ENCODE assay signal across 8 cellular contexts in genomic region chr7:44633254-44634186, GRCh38. TPM values are rescaled to one million over a fixed set of nuclear protein-coding genes. Genes with fewer than 3 reads are reported as not detected.
DNase-seq lines count a peak whose midpoint lies in the region; ATAC-seq and TF ChIP-seq lines count a peak whose summit lies in the region.

No MANE protein-coding gene starts in this region.

- no peak overlapping the region for H3K27ac ChIP-seq in GM23338 (ENCODE audit: low read depth)

- POLR2A ChIA-PET in GM10248 (lab: Yijun Ruan, JAX): interaction anchor here (0.5 to 1.5 kb wide), 5 partner anchors 10 to 367 kb away, joined by 3 to 6 read pairs (median 4); partner anchors contain the start of gene OGDH

- in situ Hi-C loops in HAP-1 (cut with MboI; ENCODE audit: low sequenced_read_pairs): no loop called here

- H4K20me1 ChIP-seq in GM23338 (replicated peaks; ENCODE audit: insufficient read depth): peaks cover 10% of the 10 kb centered on the region

- H3K79me2 ChIP-seq in GM23338 (replicated peaks; ENCODE audit: insufficient read depth): peaks cover 16% of the 10 kb centered on the region

- H3K27me3 ChIP-seq in GM23338 (ENCODE audit: insufficient read depth): no peaks in the 10 kb centered on the region
- no peaks in the 10 kb centered on the region for H3K27me3 ChIP-seq in MG63
- H3K27me3 ChIP-seq in HAP-1 (ENCODE audit: low read depth): no peaks in the 10 kb centered on the region

- CTCF ChIA-PET in GM10248 (lab: Yijun Ruan, JAX): interaction anchor here (0.8 to 2.0 kb wide), 4 partner anchors 16 to 35 kb away, joined by 4 to 6 read pairs (median 5); partner anchors contain the start of gene OGDH

- peaks cover 6% of the 10 kb centered on the region for H3K36me3 Mint-ChIP-seq in GM23338 (ENCODE audit: low read depth)

- no peak overlapping the region for H3K4me3 ChIP-seq in GM23338
- no peak overlapping the region for H3K4me3 ChIP-seq in MG63
- H3K4me3 ChIP-seq in HAP-1: no peak overlapping the region

- H3K27ac Mint-ChIP-seq in GM23338: peak overlapping the region; percentile 41; the same call in 1 of the 2 replicates

- H3K9me3 Mint-ChIP-seq in GM23338: no peaks in the 10 kb centered on the region

- no peak overlapping the region for H3K4me2 ChIP-seq in GM23338

- H3K4me3 Mint-ChIP-seq in GM23338: no peak overlapping the region

- TF ChIP-seq CTCF in GM10248 (IDR thresholded peaks at IDR 0.05; ENCODE audit: control extremely low read depth, extremely low read depth, low read depth, missing control alignments) (no peak), GM23338 (conservative IDR thresholded peaks at IDR 0.05; ENCODE audit: low read depth in 2 of 2) (no peak)

- H3K9me3 ChIP-seq in MG63 (no peaks in the 10 kb centered on the region), HAP-1 (no peaks in the 10 kb centered on the region)

- no peak for ATAC-seq in GM23338

- H3F3A ChIP-seq in GM23338 (replicated peaks; ENCODE audit: low read depth): no peaks in the 10 kb centered on the region

- H3K36me3 ChIP-seq in GM23338 (ENCODE audit: insufficient read depth) (no peaks in the 10 kb centered on the region), MG63 (peaks cover 10% of the 10 kb centered on the region), HAP-1 (replicated peaks) (peaks cover 20% of the 10 kb centered on the region)

- peaks cover 7% of the 10 kb centered on the region for H3K27me3 Mint-ChIP-seq in GM23338 (ENCODE audit: insufficient read depth, low read depth, poor library complexity)

- DNase-seq in GM10248 (ENCODE audit: extremely low spot score) (peak; percentile 73), GM23338 (ENCODE audit: low spot score) (no peak), MG63 (peak; percentile 91), activated T-helper 1 cell treated with Interleukin-2 at 50 U/mL for 16 hours (ENCODE audit: low read depth) (peak; percentile 56), fibroblast of the conjunctiva (ENCODE audit: low read depth) (peak; percentile 87), pulmonary artery endothelial cell (ENCODE audit: low read depth, low spot score) (peak; percentile 78), NCI-H1048 (lab: John Stamatoyannopoulos, UW) (no peak), HAP-1 (ENCODE audit: low spot score in 2 of 2) (no peak)

- H3K4me1 Mint-ChIP-seq in GM23338: peaks cover 52% of the 10 kb centered on the region

- no peak overlapping the region for H2AFZ ChIP-seq in GM23338

- no peaks in the 10 kb centered on the region for H3K9me2 ChIP-seq in GM23338 (ENCODE audit: insufficient read depth)

- H3K4me1 ChIP-seq in GM23338 (ENCODE audit: insufficient read depth) (peaks cover 29% of the 10 kb centered on the region), HAP-1 (no peaks in the 10 kb centered on the region)

TF ChIP-seq in GM23338, 12 proteins besides CTCF, POLR2A, EP300 and RAD21 (continues in another document):
- no peak for TF ChIP-seq POLR2AphosphoS5 (IDR thresholded peaks at IDR 0.05; ENCODE audit: low read depth)
- no peak for TF ChIP-seq ZNF114 (CRISPR knock-in tag; IDR thresholded peaks at IDR 0.05)
- no peak for TF ChIP-seq STAT1 (IDR thresholded peaks at IDR 0.05; ENCODE audit: unreplicated experiment)
- TF ChIP-seq REST (IDR thresholded peaks at IDR 0.05; ENCODE audit: unreplicated experiment): no peak
- no peak for TF ChIP-seq CREB1 (CRISPR knock-in tag; IDR thresholded peaks at IDR 0.05; ENCODE audit: low read depth)
- no peak for TF ChIP-seq EZH2 (IDR thresholded peaks at IDR 0.05; ENCODE audit: low read depth, unreplicated experiment)
- TF ChIP-seq JUNB (IDR thresholded peaks at IDR 0.05; ENCODE audit: unreplicated experiment): no peak
- TF ChIP-seq EZH2phosphoT487 (IDR thresholded peaks at IDR 0.05; ENCODE audit: unreplicated experiment): no peak
- TF ChIP-seq ZNF331 (CRISPR knock-in tag; IDR thresholded peaks at IDR 0.05; ENCODE audit: low read depth): no peak
- no peak for TF ChIP-seq ETS1 (IDR thresholded peaks at IDR 0.05)

RNA-seq across cellular contexts. Expression of gene OGDH, which starts 27.1 kb away (rescaled TPM):
- 74.8 and 76.9 TPM in 2 replicates for total RNA-seq in GM23338 (2014; rRNA removed; shearing (Covaris generic))
- 13.5 and 16.5 TPM in 2 replicates for polyA plus RNA-seq in GM23338 (2016; fragmentation: Nextera tagmentation; extraction: Ambion mirVana)
- 31.6 and 54.0 TPM in 2 replicates for total RNA-seq in MG63 (2014; rRNA removed; shearing (Covaris generic); ENCODE audit: low replicate concordance)
- 49.6 and 94.1 TPM in 2 replicates for total RNA-seq in pulmonary artery endothelial cell

RNA-seq across cellular contexts. Expression of gene TMED4, which starts 51.5 kb away (rescaled TPM):
- 75.1 and 98.5 TPM in 2 replicates for total RNA-seq in GM23338 (2014; rRNA removed; shearing (Covaris generic))
- polyA plus RNA-seq in GM23338 (2016; fragmentation: Nextera tagmentation; extraction: Ambion mirVana): 41.8 and 43.5 TPM in 2 replicates
- total RNA-seq in MG63 (2014; rRNA removed; shearing (Covaris generic); ENCODE audit: low replicate concordance): 113 and 152 TPM in 2 replicates
- 66.6 and 72.4 TPM in 2 replicates for total RNA-seq in pulmonary artery endothelial cell

RNA-seq across cellular contexts. Expression of gene DDX56, which starts 59.8 kb away (rescaled TPM):
- total RNA-seq in GM23338 (2014; rRNA removed; shearing (Covaris generic)): 70.5 and 72.3 TPM in 2 replicates
- polyA plus RNA-seq in GM23338 (2016; fragmentation: Nextera tagmentation; extraction: Ambion mirVana): 43.9 and 44.1 TPM in 2 replicates
- 92.8 and 155 TPM in 2 replicates for total RNA-seq in MG63 (2014; rRNA removed; shearing (Covaris generic); ENCODE audit: low replicate concordance)
- 68.5 and 73.3 TPM in 2 replicates for total RNA-seq in pulmonary artery endothelial cell

Comparison
In these comparisons a context has a peak if more than half of its experiments do, and no peak if none do; other contexts are left out.
1. DNase-seq: peak in GM10248 (single experiment), MG63 (single experiment), activated T-helper 1 cell treated with Interleukin-2 at 50 U/mL for 16 hours (single experiment), fibroblast of the conjunctiva (single experiment) and pulmonary artery endothelial cell (single experiment); none in GM23338 (single experiment), NCI-H1048 (single experiment) and HAP-1 (0 of 2).